Comparison of ENCODE assay signal across 16 cellular contexts in the genomic region with DNA sequence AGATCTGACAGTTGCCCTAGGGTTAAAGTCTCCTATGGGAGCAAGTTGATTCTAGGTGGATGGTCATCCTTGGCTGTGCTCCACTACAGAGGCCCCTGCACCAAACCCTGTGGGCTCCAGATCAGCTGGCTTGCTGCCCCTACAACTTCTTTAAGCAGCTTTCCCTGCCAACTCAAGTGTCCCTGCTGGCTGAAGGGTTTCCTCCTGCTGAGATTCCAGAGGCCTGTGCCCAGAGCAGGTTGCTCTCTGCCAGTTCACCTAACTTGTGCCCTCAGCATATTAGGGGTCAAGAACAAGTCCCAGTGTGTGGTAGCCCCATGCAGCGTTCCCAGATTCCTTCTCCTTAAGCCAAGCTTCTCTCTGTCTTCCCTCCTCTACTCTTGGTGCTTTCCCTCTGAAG.
A peak's percentile ranks its signal among the peaks of the same experiment; 100 is the strongest.
DNase-seq lines count a peak whose midpoint lies in the region; ATAC-seq and TF ChIP-seq lines count a peak whose summit lies in the region.
"Had no signal": no experiment of that assay in that cellular context is flagged by ENCODE, and none has a peak within 500 bp of the region (broad histone marks: within the 10 kb centered on the region; RNA-seq: fewer than 3 reads in every experiment).

No MANE protein-coding gene starts in this region.

- H4K8ac ChIP-seq in H9 (replicated peaks; ENCODE audit: insufficient read length, low read depth, low read length), result no peak overlapping the region

- no peak overlapping the region for H3K14ac ChIP-seq in H9 (ENCODE audit: insufficient read depth, low read length)

- no peak overlapping the region for H3K23ac ChIP-seq in H9 (ENCODE audit: insufficient read length, low read depth, low read length)

- no CpG with 5 or more reads among the region's 1 CpG for WGBS in H9 (ENCODE audit: extremely low coverage, insufficient read length, low lambda C conversion rate)

- no peaks in the 10 kb centered on the region for H4K20me1 ChIP-seq in H9 (ENCODE audit: control insufficient read depth, insufficient read depth, insufficient read length)

- no peak overlapping the region for H3T11ph ChIP-seq in H9 (ENCODE audit: low read length)

- no peak overlapping the region for H2AFZ ChIP-seq in H9 (ENCODE audit: low read length)
- H2AFZ ChIP-seq: GM23248 had no signal

- H3K4me1 ChIP-seq in H9 (ENCODE audit: insufficient read depth, low read length), result no peaks in the 10 kb centered on the region

- no peaks in the 10 kb centered on the region for H3K23me2 ChIP-seq in H9 (ENCODE audit: insufficient read length, low read depth, low read length, poor library complexity, severe bottlenecking)

- H2BK20ac ChIP-seq in H9 (ENCODE audit: low read depth, low read length, poor library complexity, severe bottlenecking), result no peak overlapping the region

- no peak overlapping the region for H3K27ac ChIP-seq in H9 (ENCODE audit: insufficient read length, low read depth, low read length)
- H3K27ac ChIP-seq: GM23248 had no signal

- H3K18ac ChIP-seq in H9 (ENCODE audit: insufficient read length, low read depth, low read length), result no peak overlapping the region

- H3K9me3 Mint-ChIP-seq in activated T-cell treated with anti-CD3 and anti-CD28 coated beads, Interleukin-2, amount 50 U/mL, for 24 hours, result no peaks in the 10 kb centered on the region
- no peaks in the 10 kb centered on the region for H3K9me3 Mint-ChIP-seq in activated T-cell treated with anti-CD3 and anti-CD28 coated beads, Interleukin-2, amount 50 U/mL, for 4 hours
- H3K9me3 Mint-ChIP-seq in H9 (no peaks in the 10 kb centered on the region), mesothelial cell of epicardium (peaks cover 12% of the 10 kb centered on the region)

- H3K79me1 ChIP-seq in H9 (ENCODE audit: insufficient read depth, low read depth, low read length, poor library complexity, severe bottlenecking), result no peaks in the 10 kb centered on the region

- peaks cover 42% of the 10 kb centered on the region for H3K4me1 Mint-ChIP-seq in activated T-cell treated with anti-CD3 and anti-CD28 coated beads, Interleukin-2, amount 50 U/mL, for 24 hours (ENCODE audit: low read depth)
- H3K4me1 Mint-ChIP-seq in activated T-cell treated with anti-CD3 and anti-CD28 coated beads, Interleukin-2, amount 50 U/mL, for 4 hours (ENCODE audit: low read depth), result peaks cover 37% of the 10 kb centered on the region
- H3K4me1 Mint-ChIP-seq in H9 (peaks cover 12 to 19% of the 10 kb centered on the region in 2 experiments), mesothelial cell of epicardium (no peaks in the 10 kb centered on the region)

- H3K27me3 ChIP-seq in H9 (ENCODE audit: insufficient read depth, low read length), result no peaks in the 10 kb centered on the region

- peak overlapping the region; percentile 31 for H3K27ac Mint-ChIP-seq in activated T-cell treated with anti-CD3 and anti-CD28 coated beads, Interleukin-2, amount 50 U/mL, for 24 hours
- H3K27ac Mint-ChIP-seq in H9 (peak overlapping the region; percentile 13 to 97 (median 81); a peak in 4 of 7 replicates), mesothelial cell of epicardium (peak overlapping the region; percentile 6)

- H2BK15ac ChIP-seq in H9 (ENCODE audit: low read depth, low read length), result no peak overlapping the region

- no peaks in the 10 kb centered on the region for H3K9me3 ChIP-seq in H9 (ENCODE audit: control insufficient read depth, low read depth, low read length)

- no peaks in the 10 kb centered on the region; the same call in 1 of the 2 replicates for H3K79me2 ChIP-seq in H9 (ENCODE audit: insufficient read depth, low read length)

- H3K56ac ChIP-seq in H9 (ENCODE audit: insufficient read length, low read depth, low read length), result no peak overlapping the region

- no peak for DNase-seq in activated T-cell treated with anti-CD3 and anti-CD28 coated beads, Interleukin-2, amount 50 U/mL, for 24 hours
- DNase-seq in activated T-cell treated with anti-CD3 and anti-CD28 coated beads, Interleukin-2, amount 50 U/mL, for 4 hours, result no peak
- no peak for DNase-seq in H9
- DNase-seq in astrocyte of the hippocampus (ENCODE audit: low read depth, low spot score), result peak; percentile 7
- DNase-seq in mesothelial cell of epicardium (ENCODE audit: low spot score in 2 of 2, unreplicated experiment in 2 of 2), result no peak
- DNase-seq in COLO668 (lab: John Stamatoyannopoulos, UW; ENCODE audit: unreplicated experiment), result no peak
- DNase-seq in SHP77 (lab: John Stamatoyannopoulos, UW), result no peak
- DNase-seq: CD4-positive, alpha-beta memory T cell; DMS79; GM23248; NCI-H1417 treated with DMSO at 0.1 percent for 48 hours; NCI-H2029 treated with DMSO at 0.1 percent for 48 hours; NCI-H510A; NCI-H774 had no signal

- no peak overlapping the region for H2AK5ac ChIP-seq in H9 (ENCODE audit: insufficient read length, low read length)

- no peak overlapping the region for H4K91ac ChIP-seq in H9 (ENCODE audit: insufficient read length, low read depth, low read length)

- ATAC-seq in activated T-cell treated with anti-CD3 and anti-CD28 coated beads, Interleukin-2, amount 50 U/mL, for 4 hours, result no peak
- ATAC-seq in GM21381 (IDR thresholded peaks at IDR 0.05; ENCODE audit: unreplicated experiment), result no peak
- ATAC-seq: K562 had no signal

- H2BK5ac ChIP-seq in H9 (ENCODE audit: insufficient read length, low read length), result no peak overlapping the region

- H3K4me3 Mint-ChIP-seq in activated T-cell treated with anti-CD3 and anti-CD28 coated beads, Interleukin-2, amount 50 U/mL, for 24 hours, result no peak overlapping the region
- no peak overlapping the region for H3K4me3 Mint-ChIP-seq in activated T-cell treated with anti-CD3 and anti-CD28 coated beads, Interleukin-2, amount 50 U/mL, for 4 hours
- no peak overlapping the region for H3K4me3 Mint-ChIP-seq in H9
- no peak overlapping the region for H3K4me3 Mint-ChIP-seq in mesothelial cell of epicardium
- H3K4me3 Mint-ChIP-seq: CD4-positive, alpha-beta memory T cell had no signal

- no peak overlapping the region for H4K5ac ChIP-seq in H9 (ENCODE audit: insufficient read length, low read depth, low read length)

- no peak for TF ChIP-seq CTCF in H9 (conservative IDR thresholded peaks at IDR 0.05)
- TF ChIP-seq CTCF in mesothelial cell of epicardium (IDR thresholded peaks at IDR 0.05; ENCODE audit: unreplicated experiment), result no peak

- no peak overlapping the region for H3K4ac ChIP-seq in H9 (ENCODE audit: low read depth, low read length)

- no peaks in the 10 kb centered on the region for H3K27me3 Mint-ChIP-seq in activated T-cell treated with anti-CD3 and anti-CD28 coated beads, Interleukin-2, amount 50 U/mL, for 24 hours
- H3K27me3 Mint-ChIP-seq in activated T-cell treated with anti-CD3 and anti-CD28 coated beads, Interleukin-2, amount 50 U/mL, for 4 hours (ENCODE audit: low read depth), result no peaks in the 10 kb centered on the region
- H3K27me3 Mint-ChIP-seq in H9 (ENCODE audit: low read depth), result no peaks in the 10 kb centered on the region; the same call in 1 of the 2 replicates
- H3K27me3 Mint-ChIP-seq in mesothelial cell of epicardium (ENCODE audit: low read depth), result no peaks in the 10 kb centered on the region
- H3K27me3 Mint-ChIP-seq: CD4-positive, alpha-beta memory T cell had no signal

- H3K9ac ChIP-seq in H9 (ENCODE audit: extremely low read depth, insufficient read length, low read length), result no peak overlapping the region
- H3K9ac ChIP-seq: GM23248 had no signal

- no peak overlapping the region for H3K4me2 ChIP-seq in H9 (ENCODE audit: insufficient read depth, insufficient read length, low read length)

- no peak overlapping the region for H2BK120ac ChIP-seq in H9 (ENCODE audit: low read depth, low read length, poor library complexity, severe bottlenecking)

- peaks cover 75% of the 10 kb centered on the region for H3K36me3 Mint-ChIP-seq in activated T-cell treated with anti-CD3 and anti-CD28 coated beads, Interleukin-2, amount 50 U/mL, for 24 hours (ENCODE audit: low read depth)
- peaks cover 45% of the 10 kb centered on the region for H3K36me3 Mint-ChIP-seq in activated T-cell treated with anti-CD3 and anti-CD28 coated beads, Interleukin-2, amount 50 U/mL, for 4 hours (ENCODE audit: insufficient read depth)
- H3K36me3 Mint-ChIP-seq in H9 (ENCODE audit: insufficient read depth in 1 of 3, low read depth in 3 of 3) (peaks cover 31 to 68% (median 53%) of the 10 kb centered on the region in 3 experiments), mesothelial cell of epicardium (peaks cover 47% of the 10 kb centered on the region)

- no peak overlapping the region for H2BK12ac ChIP-seq in H9 (ENCODE audit: insufficient read length, low read depth, low read length)

Comparison
In these comparisons a context has a peak if more than half of its experiments do, and no peak if none do; other contexts are left out.
1. H3K27ac Mint-ChIP-seq: peak in every context shown above with its lines; median percentile 81 in H9; 31 in activated T-cell treated with anti-CD3 and anti-CD28 coated beads, Interleukin-2, amount 50 U/mL, for 24 hours; 6 in mesothelial cell of epicardium.